Comparison of ENCODE assay signal across 7 cellular contexts in the genomic region with DNA sequence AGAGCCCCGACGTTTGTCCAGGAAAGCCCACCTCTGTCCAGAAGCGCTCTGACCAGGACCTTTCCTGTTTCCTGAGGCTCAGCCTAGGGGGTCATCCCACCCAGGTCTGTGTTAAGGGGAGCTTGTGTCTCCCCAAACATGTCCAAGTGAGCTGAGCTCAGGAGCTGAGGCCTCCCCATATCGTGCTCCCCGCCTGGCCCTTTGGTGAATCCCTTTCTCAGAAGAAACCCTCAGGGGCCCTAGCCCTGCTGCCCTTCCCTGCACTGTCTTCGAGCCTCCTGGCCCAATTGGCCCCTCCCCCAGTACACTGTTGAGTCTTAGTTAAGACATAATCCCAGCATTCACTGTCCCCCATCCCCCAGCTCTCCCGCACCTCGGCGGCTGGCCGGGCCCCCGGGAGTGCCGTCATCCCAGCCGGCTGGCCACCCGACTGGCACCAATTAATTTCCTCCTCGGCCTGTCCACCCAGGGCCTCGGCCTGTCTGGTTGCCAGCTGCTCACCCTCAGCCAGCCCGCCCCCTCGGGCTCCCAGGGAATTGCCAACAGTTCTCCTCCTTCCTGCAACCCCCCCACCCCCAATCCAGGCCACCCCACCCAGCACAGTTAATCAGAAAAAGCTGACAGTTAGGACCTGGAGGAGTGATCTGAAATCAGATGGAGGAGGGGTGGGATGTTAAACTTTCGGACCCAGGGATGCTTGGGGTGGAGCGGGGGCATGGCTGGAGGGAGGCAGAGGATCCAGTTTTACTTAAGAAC. TPM values are rescaled to one million over a fixed set of nuclear protein-coding genes. Genes with fewer than 3 reads are reported as not detected.
A peak's percentile ranks its signal among the peaks of the same experiment; 100 is the strongest.
DNase-seq lines count a peak whose midpoint lies in the region; ATAC-seq lines count a peak whose summit lies in the region.

No MANE protein-coding gene starts in this region.

- H3K27me3 Mint-ChIP-seq in activated CD8-positive, alpha-beta T cell treated with anti-CD3 and anti-CD28 coated beads, Interleukin-2, amount 10 ng/mL, durations not matched to agents 7 days and 5 days (ENCODE audit: low read depth): no peaks in the 10 kb centered on the region

- CTCF ChIA-PET in activated CD8-positive, alpha-beta T cell treated with anti-CD3 and anti-CD28 coated beads, Interleukin-2, amount 10 ng/mL, durations not matched to agents 7 days and 5 days (lab: Charles Lee): interaction anchor here (1.2 to 5.8 kb wide), 6 partner anchors 8 to 31 kb away, joined by 3 to 32 read pairs (median 10); partner anchors contain the start of genes IER2 and STX10

- peak; percentile 72 for DNase-seq in GM04504 (ENCODE audit: low read depth)
- DNase-seq in NCI-H2227 (lab: John Stamatoyannopoulos, UW; ENCODE audit: unreplicated experiment): peak; percentile 48
- peak; percentile 75 for DNase-seq in activated CD8-positive, alpha-beta T cell treated with anti-CD3 and anti-CD28 coated beads, Interleukin-2, amount 10 ng/mL, durations not matched to agents 7 days and 5 days
- DNase-seq in epithelial cell of prostate (ENCODE audit: low read depth, low spot score): no peak

- peaks cover 28% of the 10 kb centered on the region for H3K36me3 Mint-ChIP-seq in activated CD8-positive, alpha-beta T cell treated with anti-CD3 and anti-CD28 coated beads, Interleukin-2, amount 10 ng/mL, durations not matched to agents 7 days and 5 days (ENCODE audit: low read depth)

- peak; percentile 23 for ATAC-seq in activated CD8-positive, alpha-beta T cell treated with anti-CD3 and anti-CD28 coated beads, Interleukin-2, amount 10 ng/mL, durations not matched to agents 7 days and 5 days
- ATAC-seq in HG02981 (IDR thresholded peaks at IDR 0.05; ENCODE audit: unreplicated experiment): no peak

- no peaks in the 10 kb centered on the region for H3K36me3 ChIP-seq in mesodermal cell (ENCODE audit: control insufficient read depth, insufficient read depth, low read length)

- peaks cover 35% of the 10 kb centered on the region for H3K4me1 ChIP-seq in mesodermal cell (ENCODE audit: control insufficient read depth, insufficient read depth, low read length, poor library complexity, severe bottlenecking)

- peak overlapping the region; percentile 32 for H3K4me3 ChIP-seq in mesodermal cell (ENCODE audit: extremely low read depth, insufficient read depth, low read length, poor library complexity, severe bottlenecking)

- no peaks in the 10 kb centered on the region for H3K9me3 ChIP-seq in mesodermal cell (ENCODE audit: control insufficient read depth, low read length)

- H3K9me3 Mint-ChIP-seq in activated CD8-positive, alpha-beta T cell treated with anti-CD3 and anti-CD28 coated beads, Interleukin-2, amount 10 ng/mL, durations not matched to agents 7 days and 5 days (ENCODE audit: insufficient read depth): no peaks in the 10 kb centered on the region

- POLR2A ChIA-PET in activated CD8-positive, alpha-beta T cell treated with anti-CD3 and anti-CD28 coated beads, Interleukin-2, amount 10 ng/mL, durations not matched to agents 7 days and 5 days (lab: Charles Lee): interaction anchor here (0.6 to 9.4 kb wide), 10 partner anchors 8 to 1218 kb away, joined by 3 to 183 read pairs (median 7); partner anchors contain the start of genes ADGRE5, IER2, NACC1 and STX10

- WGBS in mesodermal cell (ENCODE audit: insufficient coverage in 2 of 2), 2 experiments: 1 to 2% methylated on average over 14 to 19 of the region's 20 CpGs

- H3K4me1 Mint-ChIP-seq in activated CD8-positive, alpha-beta T cell treated with anti-CD3 and anti-CD28 coated beads, Interleukin-2, amount 10 ng/mL, durations not matched to agents 7 days and 5 days (ENCODE audit: low read depth): peaks cover 75% of the 10 kb centered on the region

- peak overlapping the region; percentile 89 for H3K27ac Mint-ChIP-seq in activated CD8-positive, alpha-beta T cell treated with anti-CD3 and anti-CD28 coated beads, Interleukin-2, amount 10 ng/mL, durations not matched to agents 7 days and 5 days

- H3K4me3 Mint-ChIP-seq in activated CD8-positive, alpha-beta T cell treated with anti-CD3 and anti-CD28 coated beads, Interleukin-2, amount 10 ng/mL, durations not matched to agents 7 days and 5 days: peak overlapping the region; percentile 88

- H3K27ac ChIP-seq in epithelial cell of prostate (peak overlapping the region; percentile 100), mesodermal cell (ENCODE audit: low read depth, low read length, severe bottlenecking) (peak overlapping the region; percentile 98), temporal lobe (ENCODE audit: low read depth, low read length) (peak overlapping the region; percentile 86)

RNA-seq across cellular contexts. Expression of gene IER2, which starts 13.6 kb away (rescaled TPM):
- total RNA-seq in activated CD8-positive, alpha-beta T cell treated with anti-CD3 and anti-CD28 coated beads, Interleukin-2, amount 10 ng/mL, durations not matched to agents 7 days and 5 days: 100 to 1,000 TPM; 203 to 210 TPM
- 106 TPM for polyA plus RNA-seq in mesodermal cell (2013, experiment 1 of 2)
- 66.8 TPM for polyA plus RNA-seq in mesodermal cell (2013, experiment 2 of 2)
- total RNA-seq in temporal lobe: 9.6 TPM

RNA-seq across cellular contexts. Expression of gene STX10, which starts 13.6 kb away (rescaled TPM):
- total RNA-seq in activated CD8-positive, alpha-beta T cell treated with anti-CD3 and anti-CD28 coated beads, Interleukin-2, amount 10 ng/mL, durations not matched to agents 7 days and 5 days: 10 to 100 TPM; 68.4 to 69.2 TPM
- 45.6 TPM for polyA plus RNA-seq in mesodermal cell (2013, experiment 1 of 2)
- 36.3 TPM for polyA plus RNA-seq in mesodermal cell (2013, experiment 2 of 2)
- 18.9 TPM for total RNA-seq in temporal lobe

RNA-seq across cellular contexts. Expression of gene NACC1, which starts 45.7 kb away (rescaled TPM):
- 10 to 100 TPM; 74.6 to 84.8 TPM for total RNA-seq in activated CD8-positive, alpha-beta T cell treated with anti-CD3 and anti-CD28 coated beads, Interleukin-2, amount 10 ng/mL, durations not matched to agents 7 days and 5 days
- polyA plus RNA-seq in mesodermal cell (2013, experiment 1 of 2): 60.4 TPM
- polyA plus RNA-seq in mesodermal cell (2013, experiment 2 of 2): 40.7 TPM
- 11.6 TPM for total RNA-seq in temporal lobe

RNA-seq across cellular contexts. Expression of gene TRMT1, which starts 47.2 kb away (rescaled TPM):
- total RNA-seq in activated CD8-positive, alpha-beta T cell treated with anti-CD3 and anti-CD28 coated beads, Interleukin-2, amount 10 ng/mL, durations not matched to agents 7 days and 5 days: 10 to 100 TPM; 59.8 to 60.3 TPM
- polyA plus RNA-seq in mesodermal cell (2013, experiment 1 of 2): 36.2 TPM
- polyA plus RNA-seq in mesodermal cell (2013, experiment 2 of 2): 27.4 TPM
- total RNA-seq in temporal lobe: 14.3 TPM

Comparison
In these comparisons a context has a peak if more than half of its experiments do, and no peak if none do; other contexts are left out.
1. RNA of gene IER2, which starts 13.6 kb away (total RNA-seq): 203 to 210 TPM in activated CD8-positive, alpha-beta T cell treated with anti-CD3 and anti-CD28 coated beads, Interleukin-2, amount 10 ng/mL, durations not matched to agents 7 days and 5 days; 9.6 TPM in temporal lobe (single experiment); every median in the first group is over 10 times any median in the second.
2. Peak in every context shown above with its lines, with median percentiles within 50 percentile points of each other: H3K27ac ChIP-seq.